ENCODE assay signal across 17 cellular contexts in the genomic region with DNA sequence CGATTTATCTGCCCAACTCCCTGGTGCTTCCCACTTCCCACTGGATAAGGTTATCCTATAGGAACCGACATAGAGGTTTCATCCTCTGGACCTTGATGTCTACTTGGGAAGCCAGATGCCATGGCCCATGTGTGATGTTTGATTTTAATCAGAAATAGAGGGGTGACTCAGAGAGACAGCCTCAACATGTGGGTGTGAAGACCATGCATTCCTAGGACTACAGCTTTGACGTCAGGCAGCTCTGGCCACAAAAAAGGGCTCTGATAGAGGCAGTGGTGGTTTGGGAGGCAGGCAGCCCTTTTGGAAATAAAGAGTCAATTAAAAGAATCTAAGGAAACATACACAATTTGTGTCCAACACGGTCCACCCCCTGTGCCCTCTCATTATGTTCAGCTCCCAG. TPM values are rescaled to one million over a fixed set of nuclear protein-coding genes. Genes with fewer than 3 reads are reported as not detected.
DNase-seq lines count a peak whose midpoint lies in the region; ATAC-seq, FAIRE-seq and TF ChIP-seq lines count a peak whose summit lies in the region.
"Had no signal": no experiment of that assay in that cellular context is flagged by ENCODE, and none has a peak within 500 bp of the region (broad histone marks: within the 10 kb centered on the region; RNA-seq: fewer than 3 reads in every experiment).

No MANE protein-coding gene starts in this region.

- no peaks in the 10 kb centered on the region for H3K79me2 ChIP-seq in astrocyte (ENCODE audit: insufficient read depth, low read length)

- H3K4me1 Mint-ChIP-seq in astrocyte (ENCODE audit: low read depth, unreplicated experiment) (peaks cover 21% of the 10 kb centered on the region), natural killer cell (peaks cover 21 to 40% of the 10 kb centered on the region in 2 donors)

- no peak overlapping the region for H3K4me3 Mint-ChIP-seq in astrocyte (ENCODE audit: unreplicated experiment)
- H3K4me3 Mint-ChIP-seq in natural killer cell = no peak overlapping the region

- H3K4me2 ChIP-seq in astrocyte (ENCODE audit: low read length) = no peak overlapping the region
- H3K4me2 ChIP-seq: KMS-11 had no signal

- H3K4me1 ChIP-seq in astrocyte (ENCODE audit: insufficient read depth, low read length) = peaks cover 6% of the 10 kb centered on the region
- H3K4me1 ChIP-seq: Caco-2, tibial artery had no signal

- no peaks in the 10 kb centered on the region for H3K36me3 ChIP-seq in astrocyte (ENCODE audit: insufficient read depth, low read length)
- H3K36me3 ChIP-seq: tibial artery had no signal

- H3K4me3 ChIP-seq in astrocyte (ENCODE audit: insufficient read depth, low read depth, low read length) = no peak overlapping the region
- H3K4me3 ChIP-seq: tibial artery had no signal

- DNase-seq in EH (ENCODE audit: low read depth) = peak; percentile 78
- DNase-seq in LHCN-M2 (ENCODE audit: low read depth) = peak; percentile 44
- DNase-seq in astrocyte (ENCODE audit: low read depth) = peak; percentile 82
- no peak for DNase-seq in natural killer cell
- DNase-seq in NCI-H345 treated with DMSO at 0.1 percent for 48 hours (lab: John Stamatoyannopoulos, UW; ENCODE audit: unreplicated experiment) = no peak
- DNase-seq in AML-193 (lab: John Stamatoyannopoulos, UW) = no peak
- DNase-seq: Caco-2, cerebellar nuclear complex, NCI-H2081 treated with DMSO at 0.1 percent for 48 hours, SW 1271, tibial artery had no signal

- TF ChIP-seq CTCF in astrocyte (IDR thresholded peaks at IDR 0.05; ENCODE audit: insufficient read depth, low read depth, low read length) = no peak
- no peak for TF ChIP-seq CTCF in natural killer cell (IDR thresholded peaks at IDR 0.05)

- H3K27me3 Mint-ChIP-seq in astrocyte (ENCODE audit: low read depth, unreplicated experiment) (peaks cover 35% of the 10 kb centered on the region), natural killer cell (ENCODE audit: low read depth in 2 of 2) (no peaks in the 10 kb centered on the region)

- no peak overlapping the region for H2AFZ ChIP-seq in astrocyte (ENCODE audit: low read depth, low read length)

- peaks cover 10% of the 10 kb centered on the region for H3K9me3 Mint-ChIP-seq in astrocyte (ENCODE audit: unreplicated experiment)
- no peaks in the 10 kb centered on the region for H3K9me3 Mint-ChIP-seq in natural killer cell

- peaks cover 6% of the 10 kb centered on the region for H3K27me3 ChIP-seq in astrocyte (ENCODE audit: insufficient read depth, low read length)

- H3K36me3 Mint-ChIP-seq in astrocyte (ENCODE audit: low read depth, unreplicated experiment) = peaks cover 5% of the 10 kb centered on the region
- no peaks in the 10 kb centered on the region for H3K36me3 Mint-ChIP-seq in natural killer cell

- no peaks in the 10 kb centered on the region for H3K9me3 ChIP-seq in astrocyte (ENCODE audit: insufficient read depth, low read depth, low read length)
- H3K9me3 ChIP-seq: Caco-2, tibial artery had no signal

- H4K20me1 ChIP-seq in astrocyte (ENCODE audit: insufficient read depth, low read length) = no peaks in the 10 kb centered on the region

- FAIRE-seq in astrocyte (lab: Jason Lieb, UNC) = no peak

- ATAC-seq in natural killer cell = peak in 2 of 3 donors; percentile 42 to 52
- ATAC-seq in HG02852 (IDR thresholded peaks at IDR 0.05; ENCODE audit: unreplicated experiment) = no peak

- intact Hi-C loops in natural killer cell (cut with micrococcal nuclease) = no loop called here

- H3K27ac Mint-ChIP-seq in astrocyte (ENCODE audit: unreplicated experiment) = peak overlapping the region; percentile 31
- H3K27ac Mint-ChIP-seq in natural killer cell = peak overlapping the region in 1 of 2 donors; percentile 68

- H3K27ac ChIP-seq in astrocyte (ENCODE audit: low read depth, low read length) = no peak overlapping the region
- H3K27ac ChIP-seq: epithelial cell of prostate, KMS-11, tibial artery had no signal

- H3K9ac ChIP-seq in astrocyte (ENCODE audit: low read length) = no peak overlapping the region
- H3K9ac ChIP-seq: KMS-11 had no signal

RNA-seq across cellular contexts. Expression of a gene that starts 5.2 kb away (rescaled TPM):
- total RNA-seq in LHCN-M2 (2014; rRNA removed) (not detected in 2 replicates), astrocyte (0.89 and 1.1 TPM in 2 replicates), natural killer cell (100 to 1,000 TPM; 155 to 324 (median 312) TPM)
- polyA plus RNA-seq in LHCN-M2 (2012) = not detected

RNA-seq across cellular contexts. Expression of a gene that starts 37.1 kb away (rescaled TPM):
- total RNA-seq in LHCN-M2 (2014; rRNA removed) (not detected in 2 replicates), astrocyte (0.05 TPM in 1 of 2 replicates, not detected in the other), natural killer cell (under 1 TPM; 0.10 to 0.18 (median 0.14) TPM)
- not detected for polyA plus RNA-seq in LHCN-M2 (2012)
- total RNA-seq: activated CD8-positive, alpha-beta memory T cell treated with anti-CD3 and anti-CD28 coated beads for 36 hours; Caco-2; mononuclear cell; renal cortical epithelial cell had no signal

RNA-seq across cellular contexts. Expression of a gene that starts 38.9 kb away (rescaled TPM):
- total RNA-seq in LHCN-M2 (2014; rRNA removed) (0.19 TPM in 1 of 2 replicates, not detected in the other), astrocyte (0.10 and 0.27 TPM in 2 replicates), natural killer cell (10 to 100 TPM in 1 of 3 donors, 1 to 10 TPM in 2; 1.7 to 16.7 (median 2.4) TPM)
- not detected for polyA plus RNA-seq in LHCN-M2 (2012)
- total RNA-seq: Caco-2, renal cortical epithelial cell had no signal

RNA-seq across cellular contexts. Expression of a gene that starts 54.5 kb away (rescaled TPM):
- 36.8 and 44.4 TPM in 2 replicates for total RNA-seq in LHCN-M2 (2014; rRNA removed)
- polyA plus RNA-seq in LHCN-M2 (2012) = 44.1 TPM
- 75.5 and 78.3 TPM in 2 replicates for total RNA-seq in astrocyte
- 10 to 100 TPM; 66.5 to 92.4 (median 69.1) TPM for total RNA-seq in natural killer cell

Comparison
In these comparisons a context has a peak if more than half of its experiments do, and no peak if none do; other contexts are left out.
1. DNase-seq: peak in EH (single experiment), LHCN-M2 (single experiment) and astrocyte (single experiment); none in natural killer cell (single experiment), NCI-H345 treated with DMSO at 0.1 percent for 48 hours (single experiment) and AML-193 (0 of 2).
2. RNA of a gene that starts 5.2 kb away (total RNA-seq): 155 to 324 TPM in natural killer cell; 0.89 to 1.1 TPM in astrocyte and not detected in LHCN-M2; every median in the first group is over 10 times any median in the second.